7 cellular contexts compared by ENCODE assay signal in the genomic region with DNA sequence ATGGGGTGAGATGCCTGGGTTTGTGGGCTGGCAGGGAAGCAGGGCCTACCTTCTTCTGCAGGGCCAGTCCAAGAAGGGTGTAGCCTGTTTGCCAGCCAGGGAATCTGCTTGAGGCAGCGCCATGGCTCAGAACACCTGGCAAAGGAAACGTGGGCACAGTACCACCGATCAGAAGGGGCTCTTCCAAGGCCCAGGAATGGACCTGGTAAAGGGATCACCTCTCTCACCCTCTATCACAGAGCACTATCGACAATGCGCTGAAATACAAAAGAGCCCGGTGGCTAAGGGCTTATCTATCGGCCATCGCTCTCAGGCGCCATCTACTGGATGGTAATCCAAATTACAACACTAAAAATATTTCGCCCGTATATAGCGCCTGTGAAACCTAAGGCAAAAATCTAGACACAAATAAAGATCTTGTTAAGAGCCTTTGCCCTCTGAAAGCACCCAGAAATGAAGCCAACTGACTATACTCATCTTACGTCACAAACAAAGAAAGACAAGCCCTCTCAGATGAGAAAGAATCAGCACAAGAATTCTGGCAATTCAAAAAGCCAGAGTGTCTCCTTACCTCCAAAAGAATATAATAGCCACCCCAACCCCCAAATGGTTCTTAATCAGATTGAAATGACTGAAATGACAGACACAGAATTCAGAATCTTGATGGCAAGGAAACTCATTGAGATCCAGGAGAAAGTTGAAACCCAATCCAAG.
A peak's percentile ranks its signal among the peaks of the same experiment; 100 is the strongest.
DNase-seq lines count a peak whose midpoint lies in the region; ATAC-seq and TF ChIP-seq lines count a peak whose summit lies in the region.

No MANE protein-coding gene starts in this region.

- TF ChIP-seq CTCF in GM10266 (IDR thresholded peaks at IDR 0.05; ENCODE audit: control insufficient read depth, insufficient read depth, low read depth, missing control alignments) (peak; percentile 64), HFF-Myc (IDR thresholded peaks at IDR 0.05; ENCODE audit: low read depth, low read length, missing control alignments) (peak; percentile 62), mammary epithelial cell (conservative IDR thresholded peaks at IDR 0.05 in 1 of 2, IDR thresholded peaks at IDR 0.05 in 1 of 2; ENCODE audit: extremely low read depth in 1 of 2, insufficient read depth in 1 of 2, low read depth in 1 of 2, low read length in 2 of 2) (peak; percentile 59 to 61)

- peaks cover 2% of the 10 kb centered on the region for H3K27me3 ChIP-seq in mammary epithelial cell (ENCODE audit: insufficient read depth, low read length)
- H3K27me3 ChIP-seq in naive thymus-derived CD4-positive, alpha-beta T cell (ENCODE audit: control insufficient read depth in 2 of 2, insufficient read depth in 2 of 2, low read length in 2 of 2): no peaks in the 10 kb centered on the region

- POLR2A ChIA-PET in naive thymus-derived CD4-positive, alpha-beta T cell (lab: Charles Lee): no interaction called here

- H3K27ac Mint-ChIP-seq in naive thymus-derived CD4-positive, alpha-beta T cell: no peak overlapping the region

- intact Hi-C loops in mammary epithelial cell (cut with micrococcal nuclease): loop anchor here (1.0 kb wide), 2 partner anchors 197 to 239 kb away; no protein-coding TSS in a partner anchor
- intact Hi-C loops in naive thymus-derived CD4-positive, alpha-beta T cell (cut with micrococcal nuclease): loop anchor here in 1 of 2 donors (1.0 kb wide), 1 partner anchor 197 kb away; no protein-coding TSS in a partner anchor

- H3K79me2 ChIP-seq in mammary epithelial cell (ENCODE audit: insufficient read depth, low read length): no peaks in the 10 kb centered on the region

- no peaks in the 10 kb centered on the region for H3K4me1 ChIP-seq in mammary epithelial cell (ENCODE audit: insufficient read depth, low read length)
- no peaks in the 10 kb centered on the region for H3K4me1 ChIP-seq in naive thymus-derived CD4-positive, alpha-beta T cell (ENCODE audit: control insufficient read depth in 2 of 2, insufficient read depth in 2 of 2, low read length in 2 of 2)

- dilution Hi-C loops in mammary epithelial cell (cut with HindIII; ENCODE audit: low sequenced_read_pairs): no loop called here

- H3K27me3 Mint-ChIP-seq in naive thymus-derived CD4-positive, alpha-beta T cell: peaks cover 21 to 37% (median 24%) of the 10 kb centered on the region in 5 donors

- H3K9me3 Mint-ChIP-seq in naive thymus-derived CD4-positive, alpha-beta T cell: peaks cover 0 to 17% (median 4%) of the 10 kb centered on the region in 11 donors

- no peaks in the 10 kb centered on the region for H3K4me1 Mint-ChIP-seq in naive thymus-derived CD4-positive, alpha-beta T cell

- DNase-seq in GM10266 (ENCODE audit: extremely low spot score) (peak; percentile 47), HFF-Myc (ENCODE audit: extremely low read depth, low read depth) (peak; percentile 12), RPMI7951 (ENCODE audit: low read depth) (peak; percentile 0), mammary epithelial cell (peak; percentile 16), NCI-H2029 (lab: John Stamatoyannopoulos, UW) (no peak)
- DNase-seq in naive thymus-derived CD4-positive, alpha-beta T cell: peak in 8 of 9 donors; percentile 5 to 43 (median 20)

- H3K9me3 ChIP-seq in mammary epithelial cell (replicated peaks; ENCODE audit: insufficient read depth, low read length): peaks cover 9% of the 10 kb centered on the region
- no peaks in the 10 kb centered on the region for H3K9me3 ChIP-seq in naive thymus-derived CD4-positive, alpha-beta T cell (ENCODE audit: control insufficient read depth in 2 of 3, low read length in 3 of 3)

- CTCF ChIA-PET in mammary epithelial cell (lab: Charles Lee; ENCODE audit: low non-redundant PET): no interaction called here
- CTCF ChIA-PET in naive thymus-derived CD4-positive, alpha-beta T cell (lab: Charles Lee): interaction anchor here (0.8 to 2.1 kb wide), 2 partner anchors 197 kb away, joined by 4 to 11 read pairs; no protein-coding TSS in a partner anchor

- no peak overlapping the region for H3K4me3 Mint-ChIP-seq in naive thymus-derived CD4-positive, alpha-beta T cell

- H3K4me2 ChIP-seq in mammary epithelial cell (ENCODE audit: insufficient read depth, low read depth, low read length): no peak overlapping the region

- no peak overlapping the region for H3K27ac ChIP-seq in mammary epithelial cell (ENCODE audit: insufficient read depth, low read depth, low read length)
- H3K27ac ChIP-seq in naive thymus-derived CD4-positive, alpha-beta T cell (ENCODE audit: low read depth, low read length): no peak overlapping the region

- H2AFZ ChIP-seq in mammary epithelial cell (ENCODE audit: low read depth, low read length): peak overlapping the region; percentile 31

- in situ Hi-C loops in mammary epithelial cell (cut with MboI; ENCODE audit: low sequenced_read_pairs in 2 of 2): loop anchor here in 1 of 2 donors (5.0 kb wide), 1 partner anchor 197 kb away; no protein-coding TSS in a partner anchor

- peak; percentile 70 for ATAC-seq in naive thymus-derived CD4-positive, alpha-beta T cell
- ATAC-seq in GM19467 (IDR thresholded peaks at IDR 0.05; ENCODE audit: unreplicated experiment): no peak

- no TSS peak for BruUV-seq in mammary epithelial cell (replicated peaks; lab: Mats Ljungman, UMichigan)

- H3K9ac ChIP-seq in mammary epithelial cell (ENCODE audit: insufficient read depth, low read length): no peak overlapping the region

- no peaks in the 10 kb centered on the region for H4K20me1 ChIP-seq in mammary epithelial cell (ENCODE audit: insufficient read depth, low read length)

- H3K4me3 ChIP-seq in HFF-Myc (replicated peaks; ENCODE audit: low read depth, low read length) (no peak overlapping the region), mammary epithelial cell (replicated peaks in 1 of 3; ENCODE audit: insufficient read depth in 1 of 3, low read depth in 2 of 3, low read length in 3 of 3) (no peak overlapping the region)
- no peak overlapping the region for H3K4me3 ChIP-seq in naive thymus-derived CD4-positive, alpha-beta T cell (ENCODE audit: low read length)

- peaks cover 0 to 4% (median 0%) of the 10 kb centered on the region in 5 donors for H3K36me3 Mint-ChIP-seq in naive thymus-derived CD4-positive, alpha-beta T cell

- H3K36me3 ChIP-seq in mammary epithelial cell (ENCODE audit: insufficient read depth, low read length): no peaks in the 10 kb centered on the region
- no peaks in the 10 kb centered on the region for H3K36me3 ChIP-seq in naive thymus-derived CD4-positive, alpha-beta T cell (ENCODE audit: control insufficient read depth in 2 of 3, insufficient read depth in 3 of 3, low read length in 3 of 3)

- WGBS in mammary epithelial cell (ENCODE audit: low coverage, missing lambda C conversion rate): 33% methylated on average over 9 of the region's 13 CpGs
